ENCODE assay signal across 19 cellular contexts in the genomic region with DNA sequence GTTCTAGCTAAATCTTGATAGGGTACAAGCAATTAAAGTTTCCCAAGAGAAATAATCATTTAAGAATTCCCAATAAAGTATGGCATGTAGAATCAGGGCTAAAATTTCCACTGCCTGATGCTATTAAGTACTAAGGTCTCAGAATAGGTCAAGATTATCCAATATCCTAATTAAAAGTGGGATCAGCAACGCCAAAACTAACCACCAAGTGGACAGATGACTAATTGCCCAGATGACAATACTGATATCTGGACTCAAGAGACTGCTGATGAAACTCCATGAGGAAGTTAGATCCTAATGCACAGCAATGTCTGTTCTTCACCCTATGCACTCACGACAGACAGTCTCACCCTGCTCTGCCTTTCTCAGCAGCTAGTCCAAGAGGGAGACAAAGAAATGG.
"Had no signal": no experiment of that assay in that cellular context is flagged by ENCODE, and none has a peak within 500 bp of the region (broad histone marks: within the 10 kb centered on the region; RNA-seq: fewer than 3 reads in every experiment).

No MANE protein-coding gene starts in this region.

- H3K4me1 Mint-ChIP-seq: activated naive CD8-positive, alpha-beta T cell treated with anti-CD3 and anti-CD28 coated beads for 36 hours had no signal

- H3K27ac Mint-ChIP-seq: activated CD8-positive, alpha-beta T cell treated with anti-CD3 and anti-CD28 coated beads, Interleukin-2, amount 10 ng/mL, durations not matched to agents 7 days and 5 days; activated naive CD8-positive, alpha-beta T cell treated with anti-CD3 and anti-CD28 coated beads for 36 hours had no signal

- H3K27ac ChIP-seq: body of pancreas, esophagus squamous epithelium, prostate gland, skin epidermis, tibial artery, uterus had no signal

- H3K9me3 Mint-ChIP-seq: activated naive CD8-positive, alpha-beta T cell treated with anti-CD3 and anti-CD28 coated beads for 36 hours had no signal

- H3K36me3 ChIP-seq: esophagus squamous epithelium, prostate gland, tibial artery, uterus had no signal

- H3K4me3 ChIP-seq: body of pancreas, esophagus squamous epithelium, prostate gland, skin epidermis, tibial artery, uterus had no signal

- H3K27me3 ChIP-seq: body of pancreas, esophagus squamous epithelium, tibial artery, uterus had no signal

- H3K4me1 ChIP-seq: body of pancreas, esophagus squamous epithelium, prostate gland, tibial artery, uterus had no signal

- H3K4me3 Mint-ChIP-seq: activated CD8-positive, alpha-beta T cell treated with anti-CD3 and anti-CD28 coated beads, Interleukin-2, amount 10 ng/mL, durations not matched to agents 7 days and 5 days; activated naive CD8-positive, alpha-beta T cell treated with anti-CD3 and anti-CD28 coated beads for 36 hours had no signal

- H3K9me3 ChIP-seq: body of pancreas, esophagus squamous epithelium, prostate gland, tibial artery, uterus had no signal

- DNase-seq: activated CD4-positive, alpha-beta T cell treated with anti-CD3 and anti-CD28 coated beads for 4 hours; activated CD8-positive, alpha-beta memory T cell treated with anti-CD3 and anti-CD28 coated beads, Interleukin-2, amount 50 U/mL, for 48 hours; activated CD8-positive, alpha-beta T cell treated with anti-CD3 and anti-CD28 coated beads, Interleukin-2, amount 10 ng/mL, durations not matched to agents 7 days and 5 days; activated gamma-delta T cell treated with Interleukin-2 at 50 U/mL for 16 hours; activated naive CD8-positive, alpha-beta T cell treated with anti-CD3 and anti-CD28 coated beads for 36 hours; amygdala; body of pancreas; caudate nucleus; effector CD4-positive, alpha-beta T cell; esophagus squamous epithelium; foreskin fibroblast; glutamatergic neuron; right cardiac atrium; stimulated activated CD4-positive, alpha-beta T cell treated with anti-CD3 and anti-CD28 coated beads, Interleukin-4, amount 100 ng/mL, for 24 hours; stimulated activated naive CD4-positive, alpha-beta T cell; tibial artery; uterus had no signal

- ATAC-seq: activated CD8-positive, alpha-beta T cell treated with anti-CD3 and anti-CD28 coated beads, Interleukin-2, amount 10 ng/mL, durations not matched to agents 7 days and 5 days; body of pancreas; right cardiac atrium had no signal
